In genomic region chr12:56119361-56119796, GRCh38 we compare ENCODE assay signal across 1 cellular context.
TF ChIP-seq lines count a peak whose summit lies in the region.

No MANE protein-coding gene starts in this region.

TF ChIP-seq in Ishikawa, 13 proteins besides CTCF, POLR2A, EP300 and RAD21:
- TF ChIP-seq, protein P1, sequence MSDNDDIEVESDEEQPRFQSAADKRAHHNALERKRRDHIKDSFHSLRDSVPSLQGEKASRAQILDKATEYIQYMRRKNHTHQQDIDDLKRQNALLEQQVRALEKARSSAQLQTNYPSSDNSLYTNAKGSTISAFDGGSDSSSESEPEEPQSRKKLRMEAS (IDR thresholded peaks at IDR 0.05) = peak; percentile 97
- TF ChIP-seq NFIC (IDR thresholded peaks at IDR 0.05) = no peak
- no peak for TF ChIP-seq FOXM1 (IDR thresholded peaks at IDR 0.05; ENCODE audit: borderline replicate concordance, low read depth)
- TF ChIP-seq TAF1 (IDR thresholded peaks at IDR 0.05; ENCODE audit: low read depth) = 0 out of 2 replicates have a peak, but pooled peaks have one; percentile 13
- TF ChIP-seq, protein P2, sequence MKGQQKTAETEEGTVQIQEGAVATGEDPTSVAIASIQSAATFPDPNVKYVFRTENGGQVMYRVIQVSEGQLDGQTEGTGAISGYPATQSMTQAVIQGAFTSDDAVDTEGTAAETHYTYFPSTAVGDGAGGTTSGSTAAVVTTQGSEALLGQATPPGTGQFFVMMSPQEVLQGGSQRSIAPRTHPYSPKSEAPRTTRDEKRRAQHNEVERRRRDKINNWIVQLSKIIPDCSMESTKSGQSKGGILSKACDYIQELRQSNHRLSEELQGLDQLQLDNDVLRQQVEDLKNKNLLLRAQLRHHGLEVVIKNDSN (IDR thresholded peaks at IDR 0.05) = peak; percentile 90
- 0 out of 2 replicates have a peak, but pooled peaks have one; percentile 13 for TF ChIP-seq TEAD4 (IDR thresholded peaks at IDR 0.05)
TF ChIP-seq in Ishikawa: peak in this region for 4.
